ENCODE assay signal across 1 cellular context in genomic region chr15:81338422-81339007, GRCh38.
TF ChIP-seq lines count a peak whose summit lies in the region.

No MANE protein-coding gene starts in this region.

TF ChIP-seq in SK-N-SH, 30 proteins besides CTCF, POLR2A, EP300 and RAD21 (continued from another document):
- 0 out of 2 replicates have a peak, but pooled peaks have one; percentile 23 for TF ChIP-seq FOXM1 (IDR thresholded peaks at IDR 0.05; ENCODE audit: low read depth)
- no peak for TF ChIP-seq CHD2 (IDR thresholded peaks at IDR 0.05; ENCODE audit: low read length, partially characterized antibody)
- peak; percentile 88 for TF ChIP-seq JUND (IDR thresholded peaks at IDR 0.05)
- TF ChIP-seq USF2 (IDR thresholded peaks at IDR 0.05; ENCODE audit: borderline replicate concordance, low read depth, low read length) = no peak
- TF ChIP-seq NRF1 (IDR thresholded peaks at IDR 0.05; ENCODE audit: low read depth, low read length) = no peak
- TF ChIP-seq ELF1 (IDR thresholded peaks at IDR 0.05) = no peak
- no peak for TF ChIP-seq MXI1 (IDR thresholded peaks at IDR 0.05; ENCODE audit: low read depth, low read length)
- no peak for TF ChIP-seq RCOR1 (IDR thresholded peaks at IDR 0.05; ENCODE audit: low read length)
- no peak for TF ChIP-seq FOXJ3 (CRISPR knock-in tag; IDR thresholded peaks at IDR 0.05)
- TF ChIP-seq REST (IDR thresholded peaks at IDR 0.05; ENCODE audit: low read depth, low read length) = no peak
- peak; percentile 94 for TF ChIP-seq TCF12 (IDR thresholded peaks at IDR 0.05)
- TF ChIP-seq TEAD4 (IDR thresholded peaks at IDR 0.05; ENCODE audit: borderline replicate concordance, insufficient read depth) = peak; percentile 89
- TF ChIP-seq GABPA (IDR thresholded peaks at IDR 0.05; ENCODE audit: low read depth) = no peak
- TF ChIP-seq TAF1 (IDR thresholded peaks at IDR 0.05; ENCODE audit: borderline replicate concordance, low read depth, low read length) = no peak
- peak; percentile 66; the same call in 1 of the 2 replicates for TF ChIP-seq POLR2AphosphoS5 (IDR thresholded peaks at IDR 0.05; ENCODE audit: low read depth, low read length)
- TF ChIP-seq FOSL2 (IDR thresholded peaks at IDR 0.05; ENCODE audit: borderline replicate concordance, low read depth) = no peak; the same call in none of the 2 replicates
- no peak for TF ChIP-seq GATA2 (CRISPR knock-in tag; IDR thresholded peaks at IDR 0.05)
- TF ChIP-seq PBX3 (IDR thresholded peaks at IDR 0.05) = peak; percentile 99
- TF ChIP-seq YY1 (IDR thresholded peaks at IDR 0.05; ENCODE audit: low read depth) = peak; percentile 79; the same call in 1 of the 2 replicates
- peak; percentile 95 for TF ChIP-seq NFIC (IDR thresholded peaks at IDR 0.05; ENCODE audit: borderline replicate concordance)
- TF ChIP-seq EZH2phosphoT487 (IDR thresholded peaks at IDR 0.05; ENCODE audit: borderline replicate concordance, low read depth) = no peak
- peak; percentile 78; the same call in 1 of the 2 replicates for TF ChIP-seq ZBTB33 (IDR thresholded peaks at IDR 0.05; ENCODE audit: borderline replicate concordance, low read depth)
- TF ChIP-seq IRF3 (IDR thresholded peaks at IDR 0.05; ENCODE audit: low read depth, low read length) = no peak
- TF ChIP-seq RXRA (IDR thresholded peaks at IDR 0.05; ENCODE audit: borderline replicate concordance, low read depth) = peak; percentile 61; the same call in 1 of the 2 replicates
